ENCODE assay signal across 1 cellular context in the genomic region with DNA sequence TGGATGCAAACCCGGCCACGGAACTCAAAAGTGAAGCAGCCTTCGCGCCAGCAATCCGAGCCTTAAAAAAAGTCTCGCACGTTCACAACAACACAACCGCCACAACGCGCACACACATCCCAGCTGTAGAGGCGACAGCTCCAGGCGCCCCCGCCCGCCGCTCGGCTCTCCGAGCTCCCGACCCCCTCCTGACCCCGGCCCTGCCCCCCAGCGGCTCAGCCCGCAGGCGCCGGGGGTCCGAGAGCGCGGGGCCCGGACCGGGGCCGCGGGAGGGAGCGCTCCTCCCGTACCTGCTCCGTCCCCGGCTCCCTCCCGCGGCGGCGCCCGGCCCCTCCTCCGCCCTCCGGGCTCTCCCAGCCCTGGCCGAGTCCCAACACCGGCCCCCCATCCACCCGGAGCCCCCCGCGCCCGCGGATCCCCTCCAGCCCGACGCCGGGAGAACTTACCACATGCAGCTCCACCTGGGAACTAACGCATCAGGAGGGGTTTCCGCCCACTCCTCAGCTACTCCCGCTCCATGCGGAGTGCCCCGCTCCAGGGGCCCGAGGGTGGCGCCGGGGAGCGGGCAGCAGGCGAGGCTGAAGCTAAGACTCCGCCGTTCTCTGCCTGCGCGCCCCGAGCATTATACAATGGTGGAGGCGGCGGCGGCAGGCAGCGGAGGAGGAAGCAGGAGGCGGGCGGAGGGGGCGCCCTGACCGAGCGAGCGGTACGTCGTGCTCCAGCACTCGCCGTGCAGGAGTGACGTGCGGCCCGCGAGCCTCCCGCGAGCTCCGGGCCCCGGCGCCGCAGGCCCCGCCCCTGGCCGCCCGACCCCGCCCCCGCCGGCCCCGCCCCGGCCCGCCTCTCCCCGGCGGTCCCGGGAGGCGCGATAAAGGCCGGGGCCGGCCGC.
TF ChIP-seq lines count a peak whose summit lies in the region.

A gene with protein sequence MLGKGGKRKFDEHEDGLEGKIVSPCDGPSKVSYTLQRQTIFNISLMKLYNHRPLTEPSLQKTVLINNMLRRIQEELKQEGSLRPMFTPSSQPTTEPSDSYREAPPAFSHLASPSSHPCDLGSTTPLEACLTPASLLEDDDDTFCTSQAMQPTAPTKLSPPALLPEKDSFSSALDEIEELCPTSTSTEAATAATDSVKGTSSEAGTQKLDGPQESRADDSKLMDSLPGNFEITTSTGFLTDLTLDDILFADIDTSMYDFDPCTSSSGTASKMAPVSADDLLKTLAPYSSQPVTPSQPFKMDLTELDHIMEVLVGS (minus strand): TSS at position 740 of the 889 bp plus-strand sequence. CDS start 17,042 bp downstream, outside the sequence.

TF ChIP-seq in HepG2, 621 proteins besides CTCF, POLR2A, EP300 and RAD21 (continued from another document and continues in another):
- 0 out of 2 replicates have a peak, but pooled peaks have one; percentile 35 for TF ChIP-seq BCL6 (CRISPR knock-in tag; IDR thresholded peaks at IDR 0.05)
- 0 out of 2 replicates have a peak, but pooled peaks have one; percentile 18 for TF ChIP-seq NCOA2 (CRISPR knock-in tag; IDR thresholded peaks at IDR 0.05)
- TF ChIP-seq ZSCAN31 (CRISPR knock-in tag; IDR thresholded peaks at IDR 0.05; ENCODE audit: low read depth) = peak; percentile 92; the same call in 1 of the 2 replicates
- TF ChIP-seq, protein P1, sequence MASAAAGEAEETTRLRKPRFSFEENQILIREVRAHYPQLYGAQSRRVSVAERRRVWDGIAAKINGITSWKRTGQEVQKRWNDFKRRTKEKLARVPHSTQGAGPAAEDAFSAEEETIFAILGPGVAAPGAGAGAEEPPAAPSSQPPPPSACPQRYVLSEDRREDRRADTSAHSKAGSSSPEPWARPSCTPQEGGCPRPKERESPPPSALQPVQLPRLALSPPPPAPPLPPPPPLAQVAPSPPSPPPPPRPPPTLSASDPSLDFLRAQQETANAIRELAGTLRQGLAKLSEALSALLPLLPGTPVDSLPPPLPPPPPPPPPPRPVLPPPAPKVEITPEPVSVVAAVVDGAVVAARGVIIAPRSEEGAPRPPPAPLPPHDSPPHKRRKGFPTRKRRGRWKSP (CRISPR knock-in tag; IDR thresholded peaks at IDR 0.05) = 0 out of 2 replicates have a peak, but pooled peaks have one; percentile 23
- peak; percentile 56; the same call in 1 of the 2 replicates for TF ChIP-seq TSC22D2 (CRISPR knock-in tag; IDR thresholded peaks at IDR 0.05; ENCODE audit: borderline replicate concordance)
- peak; percentile 61; the same call in 1 of the 2 replicates for TF ChIP-seq ZNF350 (CRISPR knock-in tag; IDR thresholded peaks at IDR 0.05; ENCODE audit: borderline replicate concordance, low read depth)
- TF ChIP-seq NFATC3 (CRISPR knock-in tag; IDR thresholded peaks at IDR 0.05) = 0 out of 2 replicates have a peak, but pooled peaks have one; percentile 51
- peak; percentile 66 for TF ChIP-seq HOXD1 (CRISPR knock-in tag; IDR thresholded peaks at IDR 0.05)
- TF ChIP-seq ZNF367 (CRISPR knock-in tag; IDR thresholded peaks at IDR 0.05; ENCODE audit: borderline replicate concordance) = no peak
- TF ChIP-seq ARHGAP35 (CRISPR knock-in tag; IDR thresholded peaks at IDR 0.05; ENCODE audit: borderline replicate concordance) = peak; percentile 79
- TF ChIP-seq ZNF761 (CRISPR knock-in tag; conservative IDR thresholded peaks at IDR 0.05) = peak; percentile 51; the same call in 1 of the 2 replicates
- TF ChIP-seq SMAD1 (CRISPR knock-in tag; IDR thresholded peaks at IDR 0.05; ENCODE audit: borderline replicate concordance, low read depth) = 0 out of 2 replicates have a peak, but pooled peaks have one; percentile 78
- TF ChIP-seq, protein P2, sequence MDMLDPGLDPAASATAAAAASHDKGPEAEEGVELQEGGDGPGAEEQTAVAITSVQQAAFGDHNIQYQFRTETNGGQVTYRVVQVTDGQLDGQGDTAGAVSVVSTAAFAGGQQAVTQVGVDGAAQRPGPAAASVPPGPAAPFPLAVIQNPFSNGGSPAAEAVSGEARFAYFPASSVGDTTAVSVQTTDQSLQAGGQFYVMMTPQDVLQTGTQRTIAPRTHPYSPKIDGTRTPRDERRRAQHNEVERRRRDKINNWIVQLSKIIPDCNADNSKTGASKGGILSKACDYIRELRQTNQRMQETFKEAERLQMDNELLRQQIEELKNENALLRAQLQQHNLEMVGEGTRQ (IDR thresholded peaks at IDR 0.05; ENCODE audit: low read depth, low read length) = no peak
- TF ChIP-seq, protein P2 (CRISPR knock-in tag; IDR thresholded peaks at IDR 0.05; ENCODE audit: borderline replicate concordance) = no peak
- TF ChIP-seq, protein P3, sequence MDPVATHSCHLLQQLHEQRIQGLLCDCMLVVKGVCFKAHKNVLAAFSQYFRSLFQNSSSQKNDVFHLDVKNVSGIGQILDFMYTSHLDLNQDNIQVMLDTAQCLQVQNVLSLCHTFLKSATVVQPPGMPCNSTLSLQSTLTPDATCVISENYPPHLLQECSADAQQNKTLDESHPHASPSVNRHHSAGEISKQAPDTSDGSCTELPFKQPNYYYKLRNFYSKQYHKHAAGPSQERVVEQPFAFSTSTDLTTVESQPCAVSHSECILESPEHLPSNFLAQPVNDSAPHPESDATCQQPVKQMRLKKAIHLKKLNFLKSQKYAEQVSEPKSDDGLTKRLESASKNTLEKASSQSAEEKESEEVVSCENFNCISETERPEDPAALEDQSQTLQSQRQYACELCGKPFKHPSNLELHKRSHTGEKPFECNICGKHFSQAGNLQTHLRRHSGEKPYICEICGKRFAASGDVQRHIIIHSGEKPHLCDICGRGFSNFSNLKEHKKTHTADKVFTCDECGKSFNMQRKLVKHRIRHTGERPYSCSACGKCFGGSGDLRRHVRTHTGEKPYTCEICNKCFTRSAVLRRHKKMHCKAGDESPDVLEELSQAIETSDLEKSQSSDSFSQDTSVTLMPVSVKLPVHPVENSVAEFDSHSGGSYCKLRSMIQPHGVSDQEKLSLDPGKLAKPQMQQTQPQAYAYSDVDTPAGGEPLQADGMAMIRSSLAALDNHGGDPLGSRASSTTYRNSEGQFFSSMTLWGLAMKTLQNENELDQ (CRISPR knock-in tag; IDR thresholded peaks at IDR 0.05; ENCODE audit: borderline replicate concordance) = peak; percentile 55; the same call in 1 of the 2 replicates
- no peak for TF ChIP-seq SRSF9 (IDR thresholded peaks at IDR 0.05; ENCODE audit: borderline replicate concordance, insufficient read depth, low read depth, low read length, poor library complexity, severe bottlenecking)
- no peak for TF ChIP-seq CHD4 (IDR thresholded peaks at IDR 0.05; ENCODE audit: borderline replicate concordance, low read length)
- peak; percentile 56 for TF ChIP-seq YY1 (IDR thresholded peaks at IDR 0.05; ENCODE audit: insufficient read depth, insufficient replicate concordance, low read depth, low read length)
- TF ChIP-seq, protein P4, sequence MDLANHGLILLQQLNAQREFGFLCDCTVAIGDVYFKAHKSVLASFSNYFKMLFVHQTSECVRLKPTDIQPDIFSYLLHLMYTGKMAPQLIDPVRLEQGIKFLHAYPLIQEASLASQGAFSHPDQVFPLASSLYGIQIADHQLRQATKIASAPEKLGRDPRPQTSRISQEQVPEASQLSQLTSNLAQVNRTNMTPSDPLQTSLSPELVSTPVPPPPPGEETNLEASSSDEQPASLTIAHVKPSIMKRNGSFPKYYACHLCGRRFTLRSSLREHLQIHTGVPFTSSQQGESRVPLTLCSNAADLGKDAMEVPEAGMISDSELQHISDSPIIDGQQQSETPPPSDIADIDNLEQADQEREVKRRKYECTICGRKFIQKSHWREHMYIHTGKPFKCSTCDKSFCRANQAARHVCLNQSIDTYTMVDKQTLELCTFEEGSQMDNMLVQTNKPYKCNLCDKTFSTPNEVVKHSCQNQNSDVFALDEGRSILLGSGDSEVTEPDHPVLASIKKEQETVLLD (CRISPR knock-in tag; IDR thresholded peaks at IDR 0.05; ENCODE audit: low read depth) = peak; percentile 11; the same call in 1 of the 2 replicates
- TF ChIP-seq, protein P5, sequence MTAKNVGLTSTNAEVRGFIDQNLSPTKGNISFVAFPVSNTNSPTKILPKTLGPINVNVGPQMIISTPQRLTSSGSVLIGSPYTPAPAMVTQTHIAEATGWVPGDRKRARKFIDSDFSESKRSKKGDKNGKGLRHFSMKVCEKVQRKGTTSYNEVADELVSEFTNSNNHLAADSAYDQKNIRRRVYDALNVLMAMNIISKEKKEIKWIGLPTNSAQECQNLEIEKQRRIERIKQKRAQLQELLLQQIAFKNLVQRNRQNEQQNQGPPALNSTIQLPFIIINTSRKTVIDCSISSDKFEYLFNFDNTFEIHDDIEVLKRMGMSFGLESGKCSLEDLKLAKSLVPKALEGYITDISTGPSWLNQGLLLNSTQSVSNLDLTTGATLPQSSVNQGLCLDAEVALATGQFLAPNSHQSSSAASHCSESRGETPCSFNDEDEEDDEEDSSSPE (CRISPR knock-in tag; IDR thresholded peaks at IDR 0.05) = peak; percentile 38; the same call in 1 of the 2 replicates
- TF ChIP-seq, protein P6, sequence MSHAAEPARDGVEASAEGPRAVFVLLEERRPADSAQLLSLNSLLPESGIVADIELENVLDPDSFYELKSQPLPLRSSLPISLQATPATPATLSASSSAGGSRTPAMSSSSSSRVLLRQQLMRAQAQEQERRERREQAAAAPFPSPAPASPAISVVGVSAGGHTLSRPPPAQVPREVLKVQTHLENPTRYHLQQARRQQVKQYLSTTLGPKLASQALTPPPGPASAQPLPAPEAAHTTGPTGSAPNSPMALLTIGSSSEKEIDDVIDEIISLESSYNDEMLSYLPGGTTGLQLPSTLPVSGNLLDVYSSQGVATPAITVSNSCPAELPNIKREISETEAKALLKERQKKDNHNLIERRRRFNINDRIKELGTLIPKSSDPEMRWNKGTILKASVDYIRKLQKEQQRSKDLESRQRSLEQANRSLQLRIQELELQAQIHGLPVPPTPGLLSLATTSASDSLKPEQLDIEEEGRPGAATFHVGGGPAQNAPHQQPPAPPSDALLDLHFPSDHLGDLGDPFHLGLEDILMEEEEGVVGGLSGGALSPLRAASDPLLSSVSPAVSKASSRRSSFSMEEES (CRISPR knock-in tag; IDR thresholded peaks at IDR 0.05) = no peak
- peak; percentile 40; the same call in 1 of the 2 replicates for TF ChIP-seq FOXA3 (CRISPR knock-in tag; IDR thresholded peaks at IDR 0.05)
- TF ChIP-seq ZNF292 (CRISPR knock-in tag; IDR thresholded peaks at IDR 0.05; ENCODE audit: borderline replicate concordance, low read depth) = peak; percentile 33; the same call in 1 of the 2 replicates
- TF ChIP-seq ZNF101 (CRISPR knock-in tag; IDR thresholded peaks at IDR 0.05; ENCODE audit: borderline replicate concordance, low read depth) = no peak
- peak; percentile 57 for TF ChIP-seq SP5 (CRISPR knock-in tag; IDR thresholded peaks at IDR 0.05; ENCODE audit: borderline replicate concordance, low read depth)
- no peak for TF ChIP-seq NFYC (CRISPR knock-in tag; IDR thresholded peaks at IDR 0.05)
- peak; percentile 84; the same call in 1 of the 2 replicates for TF ChIP-seq ZNF749 (CRISPR knock-in tag; IDR thresholded peaks at IDR 0.05; ENCODE audit: borderline replicate concordance)
- TF ChIP-seq ZNF232 (CRISPR knock-in tag; IDR thresholded peaks at IDR 0.05; ENCODE audit: borderline replicate concordance) = no peak
- TF ChIP-seq, protein P7, sequence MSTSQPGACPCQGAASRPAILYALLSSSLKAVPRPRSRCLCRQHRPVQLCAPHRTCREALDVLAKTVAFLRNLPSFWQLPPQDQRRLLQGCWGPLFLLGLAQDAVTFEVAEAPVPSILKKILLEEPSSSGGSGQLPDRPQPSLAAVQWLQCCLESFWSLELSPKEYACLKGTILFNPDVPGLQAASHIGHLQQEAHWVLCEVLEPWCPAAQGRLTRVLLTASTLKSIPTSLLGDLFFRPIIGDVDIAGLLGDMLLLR (CRISPR knock-in tag; IDR thresholded peaks at IDR 0.05) = peak; percentile 13; the same call in 1 of the 2 replicates
- TF ChIP-seq, protein P8, sequence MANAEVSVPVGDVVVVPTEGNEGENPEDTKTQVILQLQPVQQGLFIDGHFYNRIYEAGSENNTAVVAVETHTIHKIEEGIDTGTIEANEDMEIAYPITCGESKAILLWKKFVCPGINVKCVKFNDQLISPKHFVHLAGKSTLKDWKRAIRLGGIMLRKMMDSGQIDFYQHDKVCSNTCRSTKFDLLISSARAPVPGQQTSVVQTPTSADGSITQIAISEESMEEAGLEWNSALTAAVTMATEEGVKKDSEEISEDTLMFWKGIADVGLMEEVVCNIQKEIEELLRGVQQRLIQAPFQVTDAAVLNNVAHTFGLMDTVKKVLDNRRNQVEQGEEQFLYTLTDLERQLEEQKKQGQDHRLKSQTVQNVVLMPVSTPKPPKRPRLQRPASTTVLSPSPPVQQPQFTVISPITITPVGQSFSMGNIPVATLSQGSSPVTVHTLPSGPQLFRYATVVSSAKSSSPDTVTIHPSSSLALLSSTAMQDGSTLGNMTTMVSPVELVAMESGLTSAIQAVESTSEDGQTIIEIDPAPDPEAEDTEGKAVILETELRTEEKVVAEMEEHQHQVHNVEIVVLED (CRISPR knock-in tag; IDR thresholded peaks at IDR 0.05; ENCODE audit: borderline replicate concordance) = peak; percentile 4; the same call in 1 of the 2 replicates
- TF ChIP-seq HNRNPUL1 (IDR thresholded peaks at IDR 0.05; ENCODE audit: low read depth, low read length) = 0 out of 2 replicates have a peak, but pooled peaks have one; percentile 25
- no peak for TF ChIP-seq SP1 (IDR thresholded peaks at IDR 0.05)
- peak; percentile 65 for TF ChIP-seq SP1 (CRISPR knock-in tag; IDR thresholded peaks at IDR 0.05)
- peak; percentile 84 for TF ChIP-seq ZNF234 (CRISPR knock-in tag; conservative IDR thresholded peaks at IDR 0.05)
- no peak for TF ChIP-seq TP53 (CRISPR knock-in tag; conservative IDR thresholded peaks at IDR 0.05)
- TF ChIP-seq ZFY (CRISPR knock-in tag; IDR thresholded peaks at IDR 0.05) = peak; percentile 65
- peak; percentile 50; the same call in 1 of the 2 replicates for TF ChIP-seq ZNF331 (CRISPR knock-in tag; IDR thresholded peaks at IDR 0.05)
- peak; percentile 74 for TF ChIP-seq ZNF883 (CRISPR knock-in tag; IDR thresholded peaks at IDR 0.05; ENCODE audit: not compliant biosample characterization)
- no peak for TF ChIP-seq ZNF468 (CRISPR knock-in tag; IDR thresholded peaks at IDR 0.05)
- TF ChIP-seq FOSL2 (CRISPR knock-in tag; IDR thresholded peaks at IDR 0.05) = peak; percentile 40
- TF ChIP-seq ZNF550 (CRISPR knock-in tag; IDR thresholded peaks at IDR 0.05; ENCODE audit: borderline replicate concordance) = 0 out of 2 replicates have a peak, but pooled peaks have one; percentile 45
- peak; percentile 76; the same call in 1 of the 2 replicates for TF ChIP-seq ZFP41 (CRISPR knock-in tag; IDR thresholded peaks at IDR 0.05; ENCODE audit: borderline replicate concordance)
- TF ChIP-seq ZNF766 (CRISPR knock-in tag; IDR thresholded peaks at IDR 0.05; ENCODE audit: borderline replicate concordance) = 0 out of 2 replicates have a peak, but pooled peaks have one; percentile 24
- no peak for TF ChIP-seq ZNF577 (CRISPR knock-in tag; IDR thresholded peaks at IDR 0.05; ENCODE audit: borderline replicate concordance, low read depth)
- 0 out of 2 replicates have a peak, but pooled peaks have one; percentile 30 for TF ChIP-seq ZBTB21 (CRISPR knock-in tag; IDR thresholded peaks at IDR 0.05)
- peak; percentile 44; the same call in 1 of the 2 replicates for TF ChIP-seq NR1H2 (CRISPR knock-in tag; IDR thresholded peaks at IDR 0.05; ENCODE audit: borderline replicate concordance, low read depth)
- TF ChIP-seq ZBTB20 (CRISPR knock-in tag; IDR thresholded peaks at IDR 0.05; ENCODE audit: borderline replicate concordance, low read depth) = no peak
- no peak for TF ChIP-seq ZNF383 (CRISPR knock-in tag; IDR thresholded peaks at IDR 0.05; ENCODE audit: borderline replicate concordance)
- no peak for TF ChIP-seq ATM (IDR thresholded peaks at IDR 0.05; ENCODE audit: borderline replicate concordance)
